ENCODE assay signal across 15 cellular contexts in genomic region chr11:120594746-120595145, GRCh38.
DNase-seq lines count a peak whose midpoint lies in the region; ATAC-seq, FAIRE-seq and TF ChIP-seq lines count a peak whose summit lies in the region.
"Had no signal": no experiment of that assay in that cellular context is flagged by ENCODE, and none has a peak within 500 bp of the region (broad histone marks: within the 10 kb centered on the region; RNA-seq: fewer than 3 reads in every experiment).

No MANE protein-coding gene starts in this region.

- TF ChIP-seq EP300 in GM12878 (IDR thresholded peaks at IDR 0.05; ENCODE audit: borderline replicate concordance in 1 of 2, control insufficient read depth in 1 of 2, low read depth in 2 of 2, low read length in 2 of 2), result no peak

- H4K20me1 ChIP-seq in GM12878 (ENCODE audit: control insufficient read depth, insufficient read depth), result no peaks in the 10 kb centered on the region

- ATAC-seq in Right ventricle myocardium superior (ENCODE audit: poor library complexity) (no peak), GM12878 (no peak), lower lobe of right lung (no peak), upper lobe of right lung (no peak)
- ATAC-seq: GM23338 had no signal

- no peak overlapping the region for H3K9ac ChIP-seq in GM12878 (ENCODE audit: control insufficient read depth, insufficient read depth, low read length)

- peak; percentile 49 for DNase-seq in cardiac septum (ENCODE audit: low spot score)
- DNase-seq in Right ventricle myocardium superior, result no peak
- no peak for DNase-seq in GM12878 (ENCODE audit: low read depth, low spot score)
- peak; percentile 18 for DNase-seq in lower lobe of right lung
- DNase-seq in upper lobe of right lung, result peak; percentile 33
- no peak for DNase-seq in GM19238 (ENCODE audit: insufficient read length, low spot score)
- DNase-seq in NCI-H2081 treated with DMSO at 0.1 percent for 48 hours (lab: John Stamatoyannopoulos, UW), result no peak
- DNase-seq in HT-29 (ENCODE audit: low spot score), result no peak
- DNase-seq: CD4-positive, CD25-positive, alpha-beta regulatory T cell; DMS53; GF-D8; H9; IMR-90 had no signal

- no peaks in the 10 kb centered on the region for H3K9me3 ChIP-seq in GM12878 (replicated peaks; ENCODE audit: control insufficient read depth, insufficient read depth, low read length)
- no peaks in the 10 kb centered on the region for H3K9me3 ChIP-seq in lower lobe of right lung
- H3K9me3 ChIP-seq in upper lobe of right lung, result no peaks in the 10 kb centered on the region

- intact Hi-C loops in cardiac septum (cut with DNase I) (no loop called here), Right ventricle myocardium superior (cut with DNase I) (no loop called here), GM12878 (cut with micrococcal nuclease; ENCODE audit: unreplicated experiment) (no loop called here), lower lobe of right lung (cut with DNase I) (no loop called here), upper lobe of right lung (cut with DNase I) (no loop called here)

- POLR2A ChIA-PET in GM12878 (lab: Charles Lee), result no interaction called here

- H3K27me3 ChIP-seq in GM12878 (replicated peaks in 1 of 2; ENCODE audit: control insufficient read depth in 2 of 2, insufficient read depth in 2 of 2, low read length in 1 of 2) (no peaks in the 10 kb centered on the region), lower lobe of right lung (ENCODE audit: low read depth) (no peaks in the 10 kb centered on the region), upper lobe of right lung (no peaks in the 10 kb centered on the region)

- TF ChIP-seq POLR2A in GM12878 (IDR thresholded peaks at IDR 0.05; ENCODE audit: low read depth, low read length), result no peak

- H3K27ac ChIP-seq in GM12878 (ENCODE audit: control insufficient read depth, insufficient read depth), result no peak overlapping the region
- H3K27ac ChIP-seq in lower lobe of right lung, result no peak overlapping the region
- H3K27ac ChIP-seq in upper lobe of right lung, result no peak overlapping the region
- H3K27ac ChIP-seq: 22Rv1 had no signal

- no peak for TF ChIP-seq CTCF in GM12878 (IDR thresholded peaks at IDR 0.05 in 2 of 3, conservative IDR thresholded peaks at IDR 0.05 in 1 of 3; ENCODE audit: control insufficient read depth in 2 of 3, extremely low read depth in 1 of 3, insufficient read depth in 1 of 3, low read depth in 3 of 3, low read length in 3 of 3)
- TF ChIP-seq CTCF in lower lobe of right lung (IDR thresholded peaks at IDR 0.05), result no peak
- TF ChIP-seq CTCF in upper lobe of right lung (IDR thresholded peaks at IDR 0.05), result no peak

- no peak overlapping the region for H3K4me2 ChIP-seq in GM12878 (ENCODE audit: control insufficient read depth, insufficient read depth)
- H3K4me2 ChIP-seq: GM23338 had no signal

- H3K4me1 ChIP-seq in GM12878 (ENCODE audit: control insufficient read depth, insufficient read depth, low read length), result peaks cover 8% of the 10 kb centered on the region
- H3K4me1 ChIP-seq in lower lobe of right lung, result no peaks in the 10 kb centered on the region
- no peaks in the 10 kb centered on the region for H3K4me1 ChIP-seq in upper lobe of right lung

- no peak overlapping the region for H2AFZ ChIP-seq in GM12878 (ENCODE audit: control insufficient read depth, low read depth, low read length)
- H2AFZ ChIP-seq: GM23338 had no signal

- in situ Hi-C loops in GM12878 (cut with MboI), result no loop called here

- no peak for FAIRE-seq in GM12878 (lab: Jason Lieb, UNC)

- BruUV-seq in GM12878 (replicated peaks; lab: Mats Ljungman, UMichigan), result no TSS peak

- CTCF ChIA-PET in GM12878 (lab: Yijun Ruan, JAX), result no interaction called here

- WGBS in GM12878 (ENCODE audit: insufficient coverage, insufficient replicate concordance, low lambda C conversion rate, missing lambda C conversion rate), result 59% methylated on average over 9 of the region's 9 CpGs

- SMC1A ChIA-PET in GM12878 (lab: Charles Lee; ENCODE audit: uncharacterized antibody, unreplicated experiment), result no interaction called here

- H3K4me3 ChIP-seq in GM12878, result no peak overlapping the region
- H3K4me3 ChIP-seq in lower lobe of right lung, result no peak overlapping the region
- H3K4me3 ChIP-seq in upper lobe of right lung, result no peak overlapping the region
- H3K4me3 ChIP-seq: GM23338 had no signal

- RAD21 ChIA-PET in GM12878 (lab: Charles Lee; ENCODE audit: unreplicated experiment), result no interaction called here

- no peak for TF ChIP-seq RAD21 in GM12878 (IDR thresholded peaks at IDR 0.05; ENCODE audit: insufficient read depth, low read depth, low read length)

- H3K36me3 ChIP-seq in GM12878 (ENCODE audit: control insufficient read depth in 2 of 2, insufficient read depth in 2 of 2, low read length in 1 of 2) (no peaks in the 10 kb centered on the region; a peak in 1 of 4 replicates), lower lobe of right lung (no peaks in the 10 kb centered on the region), upper lobe of right lung (no peaks in the 10 kb centered on the region)

- no peaks in the 10 kb centered on the region for H3K79me2 ChIP-seq in GM12878 (ENCODE audit: control insufficient read depth, insufficient read depth, low read length)

TF ChIP-seq in GM12878, 131 proteins besides CTCF, POLR2A, EP300 and RAD21:
- TF ChIP-seq SMARCA5 (IDR thresholded peaks at IDR 0.05), result no peak
- no peak for TF ChIP-seq PML (IDR thresholded peaks at IDR 0.05; ENCODE audit: low read length)
- TF ChIP-seq RUNX3 (IDR thresholded peaks at IDR 0.05; ENCODE audit: low read length), result peak; percentile 6; the same call in 1 of the 2 replicates
TF ChIP-seq in GM12878: peak in this region for 1.

Comparison
In these comparisons a context has a peak if more than half of its experiments do, and no peak if none do; other contexts are left out.
1. DNase-seq: peak in cardiac septum (single experiment), lower lobe of right lung (single experiment) and upper lobe of right lung (single experiment); none in Right ventricle myocardium superior (single experiment), GM12878 (single experiment), GM19238 (single experiment), NCI-H2081 treated with DMSO at 0.1 percent for 48 hours (single experiment) and HT-29 (single experiment).